In genomic region chr5:96714450-96714849, GRCh38 we compare ENCODE assay signal across 8 cellular contexts. TPM values are rescaled to one million over a fixed set of nuclear protein-coding genes. Genes with fewer than 3 reads are reported as not detected.
DNase-seq lines count a peak whose midpoint lies in the region; ATAC-seq and TF ChIP-seq lines count a peak whose summit lies in the region.

No MANE protein-coding gene starts in this region.

- H3K4me3 ChIP-seq in colonic mucosa (no peak overlapping the region), mesenchymal stem cell (ENCODE audit: insufficient read depth in 1 of 2, low read depth in 1 of 2, low read length in 2 of 2) (no peak overlapping the region), thyroid gland (replicated peaks in 1 of 3) (no peak overlapping the region)

- no peak overlapping the region for H2AFZ ChIP-seq in mesenchymal stem cell (ENCODE audit: low read depth, low read length)

- no peak overlapping the region for H3K23ac ChIP-seq in mesenchymal stem cell (ENCODE audit: low read length in 2 of 2)

- no peak overlapping the region for H3K4ac ChIP-seq in mesenchymal stem cell (ENCODE audit: low read depth in 1 of 2, low read length in 2 of 2)

- intact Hi-C loops in activated CD4-positive, alpha-beta T cell treated with anti-CD3 and anti-CD28 coated beads for 36 hours (cut with DNase I, micrococcal nuclease): no loop called here
- intact Hi-C loops in colonic mucosa (cut with DNase I): no loop called here
- intact Hi-C loops in thyroid gland (cut with DNase I): no loop called here

- no peak overlapping the region for H4K91ac ChIP-seq in mesenchymal stem cell (ENCODE audit: low read length)

- peaks cover 38% of the 10 kb centered on the region for H3K4me1 Mint-ChIP-seq in activated CD4-positive, alpha-beta T cell treated with anti-CD3 and anti-CD28 coated beads for 36 hours

- CTCF ChIA-PET in activated CD4-positive, alpha-beta T cell treated with anti-CD3 and anti-CD28 coated beads for 36 hours (lab: Charles Lee): interaction anchor here (0.6 to 2.7 kb wide), 8 partner anchors 11 to 476 kb away, joined by 3 to 11 read pairs (median 4); no protein-coding TSS in a partner anchor

- no peak overlapping the region for H3K14ac ChIP-seq in mesenchymal stem cell (ENCODE audit: low read length in 2 of 2)

- H3K9me3 Mint-ChIP-seq in activated CD4-positive, alpha-beta T cell treated with anti-CD3 and anti-CD28 coated beads for 36 hours (ENCODE audit: low read depth): no peaks in the 10 kb centered on the region

- H3K4me2 ChIP-seq in mesenchymal stem cell (ENCODE audit: low read length, poor library complexity, severe bottlenecking): no peak overlapping the region

- H2BK120ac ChIP-seq in mesenchymal stem cell (ENCODE audit: low read depth, low read length): no peak overlapping the region

- peaks cover 19% of the 10 kb centered on the region for H3K4me1 ChIP-seq in colonic mucosa
- H3K4me1 ChIP-seq in mesenchymal stem cell (ENCODE audit: control insufficient read depth, insufficient read depth, low read depth, low read length): peaks cover 4% of the 10 kb centered on the region
- H3K4me1 ChIP-seq in thyroid gland: peaks cover 49 to 74% of the 10 kb centered on the region in 2 donors

- POLR2A ChIA-PET in activated CD4-positive, alpha-beta T cell treated with anti-CD3 and anti-CD28 coated beads for 36 hours (lab: Charles Lee): interaction anchor here (1.6 kb wide), 1 partner anchor 11 kb away, joined by 7 read pairs; no protein-coding TSS in a partner anchor

- H3K27ac ChIP-seq in colonic mucosa (peak overlapping the region; percentile 50), mesenchymal stem cell (ENCODE audit: low read length, poor library complexity, severe bottlenecking) (no peak overlapping the region), thyroid gland (peak overlapping the region; percentile 61 to 79 (median 69))

- no peak overlapping the region for H3K4me3 Mint-ChIP-seq in activated CD4-positive, alpha-beta T cell treated with anti-CD3 and anti-CD28 coated beads for 36 hours

- peaks cover 23% of the 10 kb centered on the region for H3K79me1 ChIP-seq in mesenchymal stem cell (replicated peaks; ENCODE audit: low read length, poor library complexity, severe bottlenecking)

- H3K9me3 ChIP-seq in colonic mucosa (no peaks in the 10 kb centered on the region), mesenchymal stem cell (ENCODE audit: control insufficient read depth, low read length) (no peaks in the 10 kb centered on the region), thyroid gland (no peaks in the 10 kb centered on the region)

- H2BK12ac ChIP-seq in mesenchymal stem cell (ENCODE audit: low read length in 2 of 2): no peak overlapping the region

- no peak for TF ChIP-seq CTCF in colonic mucosa (IDR thresholded peaks at IDR 0.05)
- no peak for TF ChIP-seq CTCF in thyroid gland (IDR thresholded peaks at IDR 0.05)

- H3K36me3 Mint-ChIP-seq in activated CD4-positive, alpha-beta T cell treated with anti-CD3 and anti-CD28 coated beads for 36 hours (ENCODE audit: low read depth): peaks cover 5% of the 10 kb centered on the region

- H3K27me3 Mint-ChIP-seq in activated CD4-positive, alpha-beta T cell treated with anti-CD3 and anti-CD28 coated beads for 36 hours: no peaks in the 10 kb centered on the region

- no peak for DNase-seq in activated CD4-positive, alpha-beta T cell treated with anti-CD3 and anti-CD28 coated beads for 36 hours
- DNase-seq in activated CD4-positive, alpha-beta T cell treated with anti-CD3 and anti-CD28 coated beads, Interleukin-2, amount 50 U/mL, for 48 hours: no peak
- DNase-seq in colonic mucosa: no peak
- DNase-seq in mesenchymal stem cell: no peak
- DNase-seq in thyroid gland: no peak
- no peak for DNase-seq in NCI-H345 (lab: John Stamatoyannopoulos, UW)
- DNase-seq in activated naive CD4-positive, alpha-beta T cell treated with Interleukin-2 at 50 U/mL for 16 hours: no peak
- no peak for DNase-seq in NCI-H2171 (lab: John Stamatoyannopoulos, UW)

- no peak overlapping the region for H2BK5ac ChIP-seq in mesenchymal stem cell (ENCODE audit: low read depth, low read length, poor library complexity, severe bottlenecking)

- H3K27me3 ChIP-seq in colonic mucosa (no peaks in the 10 kb centered on the region), mesenchymal stem cell (ENCODE audit: control insufficient read depth in 1 of 2, insufficient read depth in 1 of 2, low read length in 2 of 2) (no peaks in the 10 kb centered on the region), thyroid gland (no peaks in the 10 kb centered on the region)

- peak overlapping the region in 1 of 2 experiments; percentile 55 for H3K18ac ChIP-seq in mesenchymal stem cell (ENCODE audit: low read depth in 1 of 2, low read length in 2 of 2)

- H3K27ac Mint-ChIP-seq in activated CD4-positive, alpha-beta T cell treated with anti-CD3 and anti-CD28 coated beads for 36 hours: peak overlapping the region; percentile 33

- H3K36me3 ChIP-seq in colonic mucosa (no peaks in the 10 kb centered on the region), mesenchymal stem cell (ENCODE audit: control insufficient read depth in 1 of 2, insufficient read depth in 2 of 2, low read depth in 1 of 2, low read length in 2 of 2) (peaks cover 0 to 14% of the 10 kb centered on the region in 2 experiments), thyroid gland (no peaks in the 10 kb centered on the region)

- H2AK5ac ChIP-seq in mesenchymal stem cell (ENCODE audit: low read length, severe bottlenecking): no peak overlapping the region

- no peak for TF ChIP-seq POLR2A in thyroid gland (IDR thresholded peaks at IDR 0.05)

- no peak overlapping the region for H2BK15ac ChIP-seq in mesenchymal stem cell (ENCODE audit: low read depth, poor library complexity, severe bottlenecking)

- no peak overlapping the region for H4K8ac ChIP-seq in mesenchymal stem cell (ENCODE audit: low read length)

- no peak for ATAC-seq in activated CD4-positive, alpha-beta T cell treated with anti-CD3 and anti-CD28 coated beads for 36 hours

- peak overlapping the region in 1 of 2 donors; percentile 44 for H3K9ac ChIP-seq in colonic mucosa (ENCODE audit: low read depth in 2 of 2, low read length in 2 of 2)
- peak overlapping the region; percentile 79 for H3K9ac ChIP-seq in mesenchymal stem cell (ENCODE audit: low read length)

RNA-seq across cellular contexts. Expression of gene CAST, which starts 52.3 kb away (rescaled TPM):
- total RNA-seq in activated CD4-positive, alpha-beta T cell treated with anti-CD3 and anti-CD28 coated beads for 36 hours: 100 to 1,000 TPM; 136 to 211 TPM
- total RNA-seq in colonic mucosa: 100 to 1,000 TPM; 315 to 490 TPM
- 217 TPM for polyA plus RNA-seq in mesenchymal stem cell (2013, experiment 1 of 2)
- 216 TPM for polyA plus RNA-seq in mesenchymal stem cell (2013, experiment 2 of 2)
- total RNA-seq in thyroid gland: 100 to 1,000 TPM; 177 to 278 (median 236) TPM
